15 cellular contexts compared by ENCODE assay signal in the genomic region with DNA sequence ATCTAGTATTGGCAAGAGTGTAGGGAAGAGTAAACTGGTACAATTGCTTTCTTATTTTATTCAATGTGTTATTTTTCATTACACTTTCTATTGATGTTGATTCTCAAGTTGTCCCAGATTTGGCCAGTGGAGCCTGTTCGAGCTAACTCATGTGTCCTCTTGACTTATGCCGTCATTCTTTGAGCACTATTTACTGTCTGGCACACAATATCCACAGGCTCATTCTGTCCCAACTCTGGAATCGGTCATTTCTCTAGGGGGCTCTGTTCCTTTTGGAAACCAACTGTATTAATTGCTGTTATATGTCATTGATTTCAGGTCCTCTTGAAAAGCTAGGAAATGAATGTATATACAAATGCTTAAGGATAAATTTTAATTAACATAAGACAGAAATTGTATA.
"Had no signal": no experiment of that assay in that cellular context is flagged by ENCODE, and none has a peak within 500 bp of the region (broad histone marks: within the 10 kb centered on the region; RNA-seq: fewer than 3 reads in every experiment).

No MANE protein-coding gene starts in this region.

- H3K27me3 Mint-ChIP-seq: activated CD8-positive, alpha-beta memory T cell treated with anti-CD3 and anti-CD28 coated beads, Interleukin-2, amount 10 ng/mL, durations not matched to agents 7 days and 5 days; T-cell had no signal

- H3K36me3 Mint-ChIP-seq: activated CD8-positive, alpha-beta memory T cell treated with anti-CD3 and anti-CD28 coated beads, Interleukin-2, amount 10 ng/mL, durations not matched to agents 7 days and 5 days; naive B cell; T-cell had no signal

- H3K4me3 ChIP-seq: cardiac muscle cell, tibial nerve had no signal

- H3K9me3 ChIP-seq: tibial nerve had no signal

- H3K27ac Mint-ChIP-seq: activated CD8-positive, alpha-beta memory T cell treated with anti-CD3 and anti-CD28 coated beads, Interleukin-2, amount 10 ng/mL, durations not matched to agents 7 days and 5 days; activated naive CD4-positive, alpha-beta T cell treated with anti-CD3 and anti-CD28 coated beads for 36 hours; activated T-helper 2 cell treated with anti-CD3 and anti-CD28 coated beads, Interferon-gamma antibody, Interleukin-2, Interleukin-4, amounts not matched to agents 10 μg/mL and 5 μg/mL and 100 μg/mL, durations not matched to agents 14 hours and 24 hours and 36 hours; T-cell had no signal

- H3K27me3 ChIP-seq: cardiac muscle cell, tibial nerve had no signal

- H3K4me1 Mint-ChIP-seq: activated CD8-positive, alpha-beta memory T cell treated with anti-CD3 and anti-CD28 coated beads, Interleukin-2, amount 10 ng/mL, durations not matched to agents 7 days and 5 days; naive B cell had no signal

- DNase-seq: activated CD4-positive, alpha-beta T cell treated with anti-CD3 and anti-CD28 coated beads, Interleukin-2, amount 50 U/mL, for 48 hours; activated CD8-positive, alpha-beta memory T cell treated with anti-CD3 and anti-CD28 coated beads, Interleukin-2, amount 10 ng/mL, durations not matched to agents 7 days and 5 days; activated naive CD4-positive, alpha-beta T cell treated with anti-CD3 and anti-CD28 coated beads for 36 hours; activated T-cell treated with anti-CD3 and anti-CD28 coated beads, Interleukin-2, amount 50 U/mL, for 1 hour; kidney glomerular epithelial cell; naive B cell; small intestine; stimulated activated CD4-positive, alpha-beta T cell treated with anti-CD3 and anti-CD28 coated beads, Interleukin-4, amount 100 ng/mL, for 24 hours; stimulated activated naive CD4-positive, alpha-beta T cell; substantia nigra; T-cell had no signal

- H3K36me3 ChIP-seq: cardiac muscle cell, tibial nerve had no signal

- H3K27ac ChIP-seq: cardiac muscle cell, tibial nerve had no signal

- H3K4me3 Mint-ChIP-seq: activated CD8-positive, alpha-beta memory T cell treated with anti-CD3 and anti-CD28 coated beads, Interleukin-2, amount 10 ng/mL, durations not matched to agents 7 days and 5 days; activated naive CD4-positive, alpha-beta T cell treated with anti-CD3 and anti-CD28 coated beads for 36 hours; naive B cell; T-cell had no signal

- ATAC-seq: activated CD8-positive, alpha-beta memory T cell treated with anti-CD3 and anti-CD28 coated beads, Interleukin-2, amount 10 ng/mL, durations not matched to agents 7 days and 5 days; esophagus mucosa; T-cell had no signal

- H3K9me3 Mint-ChIP-seq: activated naive CD4-positive, alpha-beta T cell treated with anti-CD3 and anti-CD28 coated beads for 36 hours; activated T-helper 2 cell treated with anti-CD3 and anti-CD28 coated beads, Interferon-gamma antibody, Interleukin-2, Interleukin-4, amounts not matched to agents 10 μg/mL and 5 μg/mL and 100 μg/mL, durations not matched to agents 14 hours and 24 hours and 36 hours; naive B cell; T-cell had no signal
